In genomic region chr6:104789770-104790190, GRCh38 we compare ENCODE assay signal across 9 cellular contexts.
A peak's percentile ranks its signal among the peaks of the same experiment; 100 is the strongest.
DNase-seq lines count a peak whose midpoint lies in the region; ATAC-seq, FAIRE-seq and TF ChIP-seq lines count a peak whose summit lies in the region.
"Had no signal": no experiment of that assay in that cellular context is flagged by ENCODE, and none has a peak within 500 bp of the region (broad histone marks: within the 10 kb centered on the region; RNA-seq: fewer than 3 reads in every experiment).

No MANE protein-coding gene starts in this region.

- H3K27me3 Mint-ChIP-seq in activated T-helper 17 cell treated with anti-CD3 and anti-CD28 coated beads, Interleukin-2, amount 50 U/mL, for 72 hours: no peaks in the 10 kb centered on the region
- H3K27me3 Mint-ChIP-seq: IgD-negative memory B cell had no signal

- peak; percentile 61 for DNase-seq in GM03348 (ENCODE audit: low spot score)
- peak; percentile 70 for DNase-seq in HCEC 1CT
- DNase-seq in kidney tubule cell (ENCODE audit: low spot score): peak; percentile 67
- DNase-seq in activated gamma-delta T cell treated with Interleukin-2 at 50 U/mL for 16 hours: no peak
- DNase-seq in occipital lobe (lab: John Stamatoyannopoulos, UW): no peak

- peak; percentile 95 for FAIRE-seq in A204.1 (lab: Jason Lieb, UNC)

- peak; percentile 63 for TF ChIP-seq CTCF in LNCAP (IDR thresholded peaks at IDR 0.05)

- ATAC-seq in activated T-helper 17 cell treated with anti-CD3 and anti-CD28 coated beads, Interleukin-2, amount 50 U/mL, for 72 hours (replicated peaks): peak; percentile 93

- peak overlapping the region; percentile 68 for H3K4me3 Mint-ChIP-seq in activated T-helper 17 cell treated with anti-CD3 and anti-CD28 coated beads, Interleukin-2, amount 50 U/mL, for 72 hours
- H3K4me3 Mint-ChIP-seq: IgD-negative memory B cell had no signal

- H3K27ac Mint-ChIP-seq in activated T-helper 17 cell treated with anti-CD3 and anti-CD28 coated beads, Interleukin-2, amount 50 U/mL, for 72 hours: peak overlapping the region; percentile 95

- H3K36me3 Mint-ChIP-seq in activated T-helper 17 cell treated with anti-CD3 and anti-CD28 coated beads, Interleukin-2, amount 50 U/mL, for 72 hours (ENCODE audit: low read depth): peaks cover 40% of the 10 kb centered on the region

- H3K9me3 Mint-ChIP-seq in activated T-helper 17 cell treated with anti-CD3 and anti-CD28 coated beads, Interleukin-2, amount 50 U/mL, for 72 hours: no peaks in the 10 kb centered on the region
- H3K9me3 Mint-ChIP-seq: IgD-negative memory B cell had no signal

- H3K4me1 Mint-ChIP-seq in activated T-helper 17 cell treated with anti-CD3 and anti-CD28 coated beads, Interleukin-2, amount 50 U/mL, for 72 hours: peaks cover 16% of the 10 kb centered on the region

Comparison
In these comparisons a context has a peak if more than half of its experiments do, and no peak if none do; other contexts are left out.
1. DNase-seq: peak in GM03348 (single experiment), HCEC 1CT (single experiment) and kidney tubule cell (single experiment); none in activated gamma-delta T cell treated with Interleukin-2 at 50 U/mL for 16 hours (single experiment) and occipital lobe (single experiment).